In the genomic region with DNA sequence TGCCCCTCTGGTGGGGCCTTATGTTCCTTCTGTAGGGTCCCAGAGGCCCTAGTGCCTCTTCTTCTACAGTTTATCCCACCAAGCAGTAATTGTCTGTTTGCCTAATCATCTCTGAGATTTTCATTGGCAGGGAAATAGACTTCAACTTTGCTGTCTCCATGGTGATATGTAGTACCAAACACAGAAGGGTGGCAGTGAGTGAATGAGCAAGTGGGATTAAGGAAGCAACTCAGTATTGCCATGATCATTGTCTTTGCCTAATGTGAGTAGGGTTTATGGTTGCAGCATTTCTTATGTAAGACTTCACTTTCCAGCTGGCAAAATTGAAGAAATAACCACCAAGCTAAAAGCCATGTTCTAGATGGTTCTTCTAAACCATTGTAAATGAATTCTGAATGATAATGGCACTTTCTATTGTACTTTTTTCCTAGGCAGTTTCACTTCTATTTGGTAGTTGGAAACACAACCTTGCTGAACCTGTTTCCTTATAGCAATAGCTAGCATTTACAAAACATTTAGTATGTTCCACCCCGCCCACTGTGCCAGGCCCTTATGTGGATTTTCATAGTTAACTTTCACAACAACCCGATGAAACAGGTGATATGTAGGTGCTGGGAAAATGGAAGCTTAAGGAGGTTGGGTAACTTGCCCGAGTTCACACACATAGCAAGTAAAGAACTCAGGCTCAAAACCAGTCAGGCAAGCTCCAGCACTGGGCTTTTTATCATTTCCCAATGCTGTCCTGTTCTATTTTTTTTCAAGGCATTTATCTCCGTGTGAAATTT, we compare ENCODE assay signal across 1 cellular context.
TF ChIP-seq lines count a peak whose summit lies in the region.

No MANE protein-coding gene starts in this region.

TF ChIP-seq in neural cell, 6 proteins besides CTCF, POLR2A, EP300 and RAD21:
- TF ChIP-seq REST (IDR thresholded peaks at IDR 0.05; ENCODE audit: borderline replicate concordance) (no peak), SMC3 (conservative IDR thresholded peaks at IDR 0.05; ENCODE audit: poor library complexity) (no peak), EZH2 (IDR thresholded peaks at IDR 0.05; ENCODE audit: borderline replicate concordance, insufficient read depth, low read length, poor library complexity, severe bottlenecking) (no peak), MXI1 (conservative IDR thresholded peaks at IDR 0.05; ENCODE audit: poor library complexity, severe bottlenecking) (no peak), POLR2AphosphoS5 (IDR thresholded peaks at IDR 0.05) (no peak), TAF1 (IDR thresholded peaks at IDR 0.05; ENCODE audit: low read depth) (no peak)
